In the genomic region with DNA sequence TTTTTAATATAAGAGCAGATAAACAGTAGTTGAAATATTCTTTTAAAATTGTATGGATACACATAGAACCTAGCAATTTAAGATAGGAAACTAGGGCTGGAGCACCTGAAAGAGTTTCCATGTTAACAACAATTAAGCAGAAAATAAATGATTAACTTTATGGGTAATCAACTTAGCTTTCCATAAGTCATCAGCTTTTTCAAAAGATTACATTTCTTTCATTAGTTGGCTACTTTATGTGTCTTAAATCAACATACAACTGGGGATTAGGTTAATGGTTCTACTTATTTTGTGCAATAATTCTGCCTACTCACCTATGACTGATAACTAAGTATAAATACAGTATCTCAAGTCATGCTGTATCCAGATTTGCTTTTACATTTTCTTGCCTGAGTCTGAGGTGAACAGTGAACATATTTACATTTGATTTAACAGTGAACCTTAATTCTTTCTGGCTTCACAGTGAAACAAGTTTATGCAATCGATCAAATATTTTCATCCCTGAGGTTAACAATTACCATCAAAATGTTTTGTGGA, we compare ENCODE assay signal across 24 cellular contexts. TPM values are rescaled to one million over a fixed set of nuclear protein-coding genes. Genes with fewer than 3 reads are reported as not detected.
DNase-seq lines count a peak whose midpoint lies in the region; ATAC-seq, FAIRE-seq and TF ChIP-seq lines count a peak whose summit lies in the region.
"Had no signal": no experiment of that assay in that cellular context is flagged by ENCODE, and none has a peak within 500 bp of the region (broad histone marks: within the 10 kb centered on the region; RNA-seq: fewer than 3 reads in every experiment).

A gene with protein sequence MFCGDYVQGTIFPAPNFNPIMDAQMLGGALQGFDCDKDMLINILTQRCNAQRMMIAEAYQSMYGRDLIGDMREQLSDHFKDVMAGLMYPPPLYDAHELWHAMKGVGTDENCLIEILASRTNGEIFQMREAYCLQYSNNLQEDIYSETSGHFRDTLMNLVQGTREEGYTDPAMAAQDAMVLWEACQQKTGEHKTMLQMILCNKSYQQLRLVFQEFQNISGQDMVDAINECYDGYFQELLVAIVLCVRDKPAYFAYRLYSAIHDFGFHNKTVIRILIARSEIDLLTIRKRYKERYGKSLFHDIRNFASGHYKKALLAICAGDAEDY (plus strand): TSS at position 362 of the 537 bp plus-strand sequence. CDS start 164 bp downstream, at position 526.

- POLR2A ChIA-PET in A549 (lab: Yijun Ruan, JAX) = no interaction called here

- H3K4me3 ChIP-seq in A549 = no peak within 1 kb of the TSS
- H3K4me3 ChIP-seq: BLaER1, GM23338, HAP-1, SJCRH30 had no signal

- no peak for TF ChIP-seq RAD21 in A549 (conservative IDR thresholded peaks at IDR 0.05 in 1 of 2, IDR thresholded peaks at IDR 0.05 in 1 of 2)

- no peaks in the 10 kb centered on the region for H3K9me3 ChIP-seq in A549
- H3K9me3 ChIP-seq: HAP-1 had no signal

- DNase-seq in A549 (ENCODE audit: low read depth in 1 of 2, low spot score in 1 of 2) (no peak), HT-29 (ENCODE audit: low spot score) (peak; percentile 64), renal cortical epithelial cell (ENCODE audit: low read depth) (peak; percentile 64), SKM-1 treated with dmso at 0.1 percent for 144 hours (lab: John Stamatoyannopoulos, UW; ENCODE audit: unreplicated experiment) (no peak), COLO668 (lab: John Stamatoyannopoulos, UW; ENCODE audit: unreplicated experiment) (no peak)
- DNase-seq: 8988T; CD4-positive, CD25-positive, alpha-beta regulatory T cell; Kasumi-1; NCI-H1092 treated with DMSO at 0.1 percent for 48 hours; NCI-H1436; NCI-H187; NCI-H2081 treated with DMSO at 0.1 percent for 48 hours; NCI-H524; NCI-H774; SJCRH30 had no signal

- no peak for TF ChIP-seq EP300 in A549 (IDR thresholded peaks at IDR 0.05)

- TF ChIP-seq POLR2A in A549 (IDR thresholded peaks at IDR 0.05; ENCODE audit: low read length) = no peak

- WGBS in A549 (ENCODE audit: missing lambda C conversion rate) = 8% methylated on average over 1 of the region's 1 CpG

- peaks cover 25% of the 10 kb centered on the region for H3K4me1 ChIP-seq in A549
- H3K4me1 ChIP-seq: BLaER1, HAP-1, SJCRH30 had no signal

- H3K27ac ChIP-seq in A549 = no peak within 1 kb of the TSS
- H3K27ac ChIP-seq: BLaER1, HL-60, SJCRH30 had no signal

- H3K4me2 ChIP-seq in A549 = peak within 1 kb of the TSS; percentile 1; the same call in 1 of the 3 replicates
- H3K4me2 ChIP-seq: BLaER1, GM23338 had no signal

- ATAC-seq in A549 (no peak), HG03196 (IDR thresholded peaks at IDR 0.05; ENCODE audit: unreplicated experiment) (no peak), HG03457 (IDR thresholded peaks at IDR 0.05; ENCODE audit: unreplicated experiment) (no peak)
- ATAC-seq: GM23338, Right ventricle myocardium inferior, SK-N-SH treated with all-trans-retinoic acid at 6 μM for 48 hours had no signal

- no peak for TF ChIP-seq CTCF in A549 (IDR thresholded peaks at IDR 0.05)

- CTCF ChIA-PET in A549 (lab: Yijun Ruan, JAX) = no interaction called here

- no peak for FAIRE-seq in A549 (lab: Jason Lieb, UNC)
- peak; percentile 93 for FAIRE-seq in islet of Langerhans (lab: Jason Lieb, UNC)

TF ChIP-seq in A549, 52 proteins besides CTCF, POLR2A, EP300 and RAD21:
- TF ChIP-seq BHLHE40 (IDR thresholded peaks at IDR 0.05; ENCODE audit: low read depth, low read length) (no peak), HEYL (CRISPR knock-in tag; IDR thresholded peaks at IDR 0.05) (no peak), TFCP2L1 (CRISPR knock-in tag; IDR thresholded peaks at IDR 0.05) (no peak), SREBF2 (IDR thresholded peaks at IDR 0.05) (no peak)
- TF ChIP-seq, protein P1, sequence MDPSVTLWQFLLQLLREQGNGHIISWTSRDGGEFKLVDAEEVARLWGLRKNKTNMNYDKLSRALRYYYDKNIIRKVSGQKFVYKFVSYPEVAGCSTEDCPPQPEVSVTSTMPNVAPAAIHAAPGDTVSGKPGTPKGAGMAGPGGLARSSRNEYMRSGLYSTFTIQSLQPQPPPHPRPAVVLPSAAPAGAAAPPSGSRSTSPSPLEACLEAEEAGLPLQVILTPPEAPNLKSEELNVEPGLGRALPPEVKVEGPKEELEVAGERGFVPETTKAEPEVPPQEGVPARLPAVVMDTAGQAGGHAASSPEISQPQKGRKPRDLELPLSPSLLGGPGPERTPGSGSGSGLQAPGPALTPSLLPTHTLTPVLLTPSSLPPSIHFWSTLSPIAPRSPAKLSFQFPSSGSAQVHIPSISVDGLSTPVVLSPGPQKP (IDR thresholded peaks at IDR 0.05; ENCODE audit: low read depth, low read length) = no peak
TF ChIP-seq in A549: peak in this region for 0.

RNA-seq across cellular contexts. Expression of the gene that starts here (rescaled TPM):
- 1.7 and 1.8 TPM in 2 replicates for polyA plus RNA-seq in A549 (2011; rRNA removed)
- 0.24 and 0.30 TPM in 2 replicates for polyA plus RNA-seq in A549 (2012; cell fraction: cytosol; rRNA removed)
- 0.16 and 0.27 TPM in 2 replicates for polyA plus RNA-seq in A549 (2012; cell fraction: nucleus; rRNA removed)
- 2.8 to 4.0 TPM (median 3.1 TPM) in 3 replicates for polyA plus RNA-seq in A549 (2017; fragmentation: RNase III; extraction: RNeasy Plus Mini Kit Qiagen cat#74134 plus additional on column Dnase treatment)
- polyA minus RNA-seq in A549 (2011; rRNA and poly(A)+ RNA removed) = 0.37 TPM in 1 of 2 replicates, not detected in the other
- total RNA-seq in HT-29 (2014; rRNA removed; shearing (Covaris generic)) = 50.8 and 66.4 TPM in 2 replicates
- not detected in 2 replicates for total RNA-seq in renal cortical epithelial cell
- total RNA-seq: CD4-positive, CD25-positive, alpha-beta regulatory T cell; GM23338; Right ventricle myocardium inferior had no signal
- polyA plus RNA-seq: CD4-positive, CD25-positive, alpha-beta regulatory T cell; GM23338 had no signal

Comparison
In these comparisons a context has a peak if more than half of its experiments do, and no peak if none do; other contexts are left out.
1. RNA of the gene that starts here (total RNA-seq): 50.8 to 66.4 TPM in HT-29; not detected in renal cortical epithelial cell; every median in the first group is over 10 times any median in the second.
2. Peak in DNase-seq in renal cortical epithelial cell; RNA of the gene not detected or under 1 TPM.